12 cellular contexts compared by ENCODE assay signal in the genomic region with DNA sequence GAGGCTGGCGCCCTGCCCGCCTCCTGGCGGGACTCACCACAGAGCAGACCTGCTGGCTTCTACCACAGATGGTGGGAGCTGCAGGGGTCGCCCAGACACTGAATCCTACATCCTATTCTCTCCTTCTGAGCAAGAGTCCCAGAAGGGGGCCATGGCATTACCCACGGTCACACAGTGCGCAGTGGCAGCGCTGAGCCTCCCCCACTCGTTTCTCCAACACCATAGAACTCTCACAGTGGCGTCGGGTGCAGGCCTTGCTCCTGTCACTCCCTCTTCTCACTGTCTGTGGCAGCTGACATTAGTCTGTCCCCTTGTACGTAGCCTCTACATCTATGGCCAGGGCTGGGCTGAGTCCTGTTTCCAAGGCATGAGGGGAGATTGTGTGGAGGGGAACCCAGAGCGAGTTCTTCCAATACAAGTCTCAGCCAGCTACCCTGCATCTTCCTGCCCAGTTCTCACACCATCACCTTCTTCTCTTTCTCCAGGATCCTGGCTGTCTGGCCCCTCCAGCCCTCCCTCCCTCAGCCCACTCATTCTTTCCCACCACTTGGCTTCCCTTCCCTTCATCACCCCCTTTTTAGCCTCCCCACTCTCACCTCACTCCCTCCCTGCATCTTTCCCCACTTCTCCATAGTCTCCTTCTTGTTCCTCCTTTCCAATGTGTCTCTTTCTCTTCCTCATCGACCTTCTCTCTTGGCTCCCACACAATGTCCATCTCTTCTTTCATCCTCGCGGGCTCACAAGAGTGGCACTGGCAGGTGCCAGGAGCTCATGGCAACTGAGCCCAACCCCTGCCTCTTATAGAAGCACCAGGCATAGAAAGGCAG. TPM values are rescaled to one million over a fixed set of nuclear protein-coding genes. Genes with fewer than 3 reads are reported as not detected.
DNase-seq lines count a peak whose midpoint lies in the region; ATAC-seq and TF ChIP-seq lines count a peak whose summit lies in the region.
"Had no signal": no experiment of that assay in that cellular context is flagged by ENCODE, and none has a peak within 500 bp of the region (broad histone marks: within the 10 kb centered on the region; RNA-seq: fewer than 3 reads in every experiment).

No MANE protein-coding gene starts in this region.

- H3K9me3 ChIP-seq in DOHH2 (ENCODE audit: control insufficient read depth, insufficient read depth, low read length) (no peaks in the 10 kb centered on the region), osteoblast (ENCODE audit: low read depth, low read length) (no peaks in the 10 kb centered on the region)
- H3K9me3 ChIP-seq: colonic mucosa, thyroid gland had no signal

- H3K27ac ChIP-seq in DOHH2 (ENCODE audit: low read depth, low read length) (peak overlapping the region; percentile 3), osteoblast (ENCODE audit: low read depth, low read length) (no peak overlapping the region)
- H3K27ac ChIP-seq: colonic mucosa had no signal

- peaks cover 93% of the 10 kb centered on the region for H3K36me3 ChIP-seq in DOHH2 (ENCODE audit: control insufficient read depth, low read length)
- H3K36me3 ChIP-seq in osteoblast (ENCODE audit: insufficient read depth, low read length), result peaks cover 64% of the 10 kb centered on the region

- H3K9me3 Mint-ChIP-seq in IgD-negative memory B cell, result no peaks in the 10 kb centered on the region
- no peaks in the 10 kb centered on the region for H3K9me3 Mint-ChIP-seq in activated naive CD8-positive, alpha-beta T cell treated with anti-CD3 and anti-CD28 coated beads, Interleukin-2, amount 50 U/mL, for 24 hours

- peaks cover 27 to 57% (median 45%) of the 10 kb centered on the region in 3 donors for H3K4me1 Mint-ChIP-seq in IgD-negative memory B cell
- H3K4me1 Mint-ChIP-seq in activated naive CD8-positive, alpha-beta T cell treated with anti-CD3 and anti-CD28 coated beads, Interleukin-2, amount 50 U/mL, for 24 hours, result peaks cover 74% of the 10 kb centered on the region

- peak overlapping the region; percentile 54 to 97 (median 96) for H3K27ac Mint-ChIP-seq in IgD-negative memory B cell
- H3K27ac Mint-ChIP-seq in activated naive CD8-positive, alpha-beta T cell treated with anti-CD3 and anti-CD28 coated beads, Interleukin-2, amount 50 U/mL, for 24 hours, result peak overlapping the region; percentile 99

- no peak overlapping the region for H2AFZ ChIP-seq in osteoblast (ENCODE audit: low read length)

- in situ Hi-C loops in KBM-7 (cut with MboI; ENCODE audit: low pct_unique_long_range_greater_than_20kb, low sequenced_read_pairs), result loop anchor here (10.0 kb wide), 1 partner anchor 111 kb away; a partner anchor contains a TSS

- H3K9me2 ChIP-seq in DOHH2 (replicated peaks; ENCODE audit: control insufficient read depth, low read length), result no peaks in the 10 kb centered on the region

- H4K20me1 ChIP-seq in DOHH2 (ENCODE audit: control insufficient read depth, insufficient read depth, low read depth, low read length), result no peaks in the 10 kb centered on the region
- H4K20me1 ChIP-seq in osteoblast (ENCODE audit: insufficient read depth, low read length), result peaks cover 43% of the 10 kb centered on the region

- TF ChIP-seq CTCF in DOHH2 (IDR thresholded peaks at IDR 0.05; ENCODE audit: low read depth, low read length, poor library complexity, severe bottlenecking) (no peak), osteoblast (IDR thresholded peaks at IDR 0.05; ENCODE audit: extremely low read depth, low read depth, low read length) (no peak)

- no peak overlapping the region for H3K4me2 ChIP-seq in DOHH2 (ENCODE audit: low read length)
- no peak overlapping the region for H3K4me2 ChIP-seq in osteoblast (ENCODE audit: insufficient read depth, low read length)

- DNase-seq in activated naive CD8-positive, alpha-beta T cell treated with anti-CD3 and anti-CD28 coated beads, Interleukin-2, amount 50 U/mL, for 24 hours, result no peak
- peak; percentile 54 for DNase-seq in osteoblast (ENCODE audit: insufficient read length, low spot score, missing footprints)
- DNase-seq in NCI-H510A treated with DMSO at 0.1 percent for 48 hours (lab: John Stamatoyannopoulos, UW), result no peak
- DNase-seq in KBM-7, result no peak
- DNase-seq in kidney tubule cell (ENCODE audit: low spot score), result no peak
- DNase-seq: colonic mucosa, NCI-H748 treated with DMSO at 0.1 percent for 48 hours, thyroid gland had no signal

- peaks cover 7% of the 10 kb centered on the region for H3K36me3 Mint-ChIP-seq in IgD-negative memory B cell
- H3K36me3 Mint-ChIP-seq in activated naive CD8-positive, alpha-beta T cell treated with anti-CD3 and anti-CD28 coated beads, Interleukin-2, amount 50 U/mL, for 24 hours (ENCODE audit: low read depth), result peaks cover 64% of the 10 kb centered on the region

- H3K4me3 ChIP-seq in DOHH2 (ENCODE audit: low read length), result no peak overlapping the region
- H3K4me3 ChIP-seq in osteoblast (ENCODE audit: insufficient read depth, low read length), result no peak overlapping the region
- H3K4me3 ChIP-seq: colonic mucosa, thyroid gland had no signal

- H3K27me3 Mint-ChIP-seq in IgD-negative memory B cell, result no peaks in the 10 kb centered on the region
- no peaks in the 10 kb centered on the region for H3K27me3 Mint-ChIP-seq in activated naive CD8-positive, alpha-beta T cell treated with anti-CD3 and anti-CD28 coated beads, Interleukin-2, amount 50 U/mL, for 24 hours

- peaks cover 31% of the 10 kb centered on the region for H3F3A ChIP-seq in DOHH2 (ENCODE audit: control insufficient read depth, insufficient read depth)

- H3K79me2 ChIP-seq in DOHH2 (ENCODE audit: control insufficient read depth, low read length) (peaks cover 52% of the 10 kb centered on the region), osteoblast (ENCODE audit: insufficient read depth, low read length) (peaks cover 29% of the 10 kb centered on the region)

- H3K27me3 ChIP-seq in DOHH2 (ENCODE audit: control insufficient read depth, low read length) (no peaks in the 10 kb centered on the region), osteoblast (ENCODE audit: insufficient read depth, low read length) (no peaks in the 10 kb centered on the region)
- H3K27me3 ChIP-seq: colonic mucosa, thyroid gland had no signal

- peaks cover 77% of the 10 kb centered on the region for H3K4me1 ChIP-seq in DOHH2 (ENCODE audit: control insufficient read depth, low read length)
- peaks cover 16% of the 10 kb centered on the region for H3K4me1 ChIP-seq in osteoblast (ENCODE audit: insufficient read depth, low read length)

- H3K4me3 Mint-ChIP-seq in IgD-negative memory B cell, result peak overlapping the region; percentile 9 to 90 (median 64)
- peak overlapping the region; percentile 32 for H3K4me3 Mint-ChIP-seq in activated naive CD8-positive, alpha-beta T cell treated with anti-CD3 and anti-CD28 coated beads, Interleukin-2, amount 50 U/mL, for 24 hours

- ATAC-seq in activated naive CD8-positive, alpha-beta T cell treated with anti-CD3 and anti-CD28 coated beads, Interleukin-2, amount 50 U/mL, for 24 hours, result no peak
- ATAC-seq: activated CD4-positive, CD25-positive, alpha-beta regulatory T cell treated with anti-CD3 and anti-CD28 coated beads, Interleukin-2, amount 50 U/mL, for 24 hours; sciatic nerve had no signal

RNA-seq across cellular contexts. Expression of a gene that starts 5.9 kb away (rescaled TPM):
- polyA plus RNA-seq in IgD-negative memory B cell, result 74.3 TPM
- total RNA-seq in osteoblast, result 49.6 and 51.3 TPM in 2 replicates

RNA-seq across cellular contexts. Expression of a gene that starts 13.9 kb away (rescaled TPM):
- 15.4 TPM for polyA plus RNA-seq in IgD-negative memory B cell
- total RNA-seq in osteoblast, result 34.5 and 38.4 TPM in 2 replicates

RNA-seq across cellular contexts. Expression of a gene that starts 26.8 kb away (rescaled TPM):
- 43.0 TPM for polyA plus RNA-seq in IgD-negative memory B cell
- 27.1 and 27.9 TPM in 2 replicates for total RNA-seq in osteoblast

RNA-seq across cellular contexts. Expression of a gene that starts 43.1 kb away (rescaled TPM):
- not detected for polyA plus RNA-seq in IgD-negative memory B cell
- not detected in 2 replicates for total RNA-seq in osteoblast

RNA-seq across cellular contexts. Expression of a gene that starts 54.3 kb away (rescaled TPM):
- not detected for polyA plus RNA-seq in IgD-negative memory B cell
- under 0.01 TPM in 1 of 2 replicates, not detected in the other for total RNA-seq in osteoblast
